Comparison of ENCODE assay signal across 17 cellular contexts in the genomic region with DNA sequence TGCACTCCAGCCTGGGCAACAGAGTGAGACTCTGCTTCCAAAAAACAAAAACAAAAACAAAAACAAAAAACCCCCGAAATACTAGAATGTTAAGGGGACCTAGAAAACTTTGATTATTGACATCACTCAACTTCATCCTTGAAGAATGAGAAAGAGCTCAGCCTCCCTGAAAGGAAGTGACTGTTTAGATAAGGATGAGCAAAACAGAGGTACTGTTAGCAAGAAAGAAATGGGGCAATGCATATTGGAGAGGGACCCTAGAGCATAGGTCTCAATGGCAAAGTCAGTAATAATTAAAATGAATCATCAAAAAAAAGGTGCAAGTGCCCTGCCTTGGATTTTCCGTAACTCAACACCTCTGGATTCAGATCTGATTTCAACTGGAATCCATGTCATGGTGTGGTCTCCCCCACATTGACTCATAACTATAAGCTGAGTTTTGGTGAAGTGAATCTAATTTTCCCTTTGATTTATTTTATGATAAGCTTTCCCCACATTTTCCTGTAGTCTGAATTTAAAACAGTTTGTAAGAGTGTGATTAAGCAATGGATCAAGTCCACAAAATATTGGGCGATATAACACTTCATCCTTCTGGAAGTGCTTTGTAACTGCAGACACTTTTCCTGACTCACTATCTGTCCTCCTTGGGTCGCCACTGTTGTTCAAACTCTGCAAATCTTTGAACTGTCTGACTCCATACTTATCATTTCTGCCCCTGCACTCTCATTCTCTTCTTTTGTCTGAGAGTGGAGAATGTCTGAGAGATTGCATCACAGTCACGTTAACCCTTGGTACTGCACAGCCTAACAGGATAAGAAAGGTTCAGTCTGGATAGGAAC.
DNase-seq lines count a peak whose midpoint lies in the region; ATAC-seq, FAIRE-seq and TF ChIP-seq lines count a peak whose summit lies in the region.
"Had no signal": no experiment of that assay in that cellular context is flagged by ENCODE, and none has a peak within 500 bp of the region (broad histone marks: within the 10 kb centered on the region; RNA-seq: fewer than 3 reads in every experiment).

No MANE protein-coding gene starts in this region.

- no peaks in the 10 kb centered on the region for H3K36me3 Mint-ChIP-seq in astrocyte (ENCODE audit: low read depth, unreplicated experiment)
- H3K36me3 Mint-ChIP-seq in effector memory CD8-positive, alpha-beta T cell (ENCODE audit: insufficient read depth): no peaks in the 10 kb centered on the region

- H3K4me3 ChIP-seq in astrocyte (ENCODE audit: insufficient read depth, low read depth, low read length): no peak overlapping the region
- H3K4me3 ChIP-seq: ascending aorta, heart left ventricle, left ventricle myocardium inferior, tibial artery had no signal

- no peaks in the 10 kb centered on the region for H3K9me3 ChIP-seq in astrocyte (ENCODE audit: insufficient read depth, low read depth, low read length)
- H3K9me3 ChIP-seq: ascending aorta, heart left ventricle, left ventricle myocardium inferior, tibial artery had no signal

- H3K79me2 ChIP-seq in astrocyte (ENCODE audit: insufficient read depth, low read length): no peaks in the 10 kb centered on the region

- H3K4me1 ChIP-seq in astrocyte (ENCODE audit: insufficient read depth, low read length): peaks cover 14% of the 10 kb centered on the region
- H3K4me1 ChIP-seq: ascending aorta, heart left ventricle, left ventricle myocardium inferior, tibial artery had no signal

- H3K27ac Mint-ChIP-seq in astrocyte (ENCODE audit: unreplicated experiment): peak overlapping the region; percentile 70
- no peak overlapping the region for H3K27ac Mint-ChIP-seq in effector memory CD8-positive, alpha-beta T cell
- H3K27ac Mint-ChIP-seq: activated T-cell treated with anti-CD3 and anti-CD28 coated beads, Interleukin-2, amount 50 U/mL, for 72 hours had no signal

- no peaks in the 10 kb centered on the region for H4K20me1 ChIP-seq in astrocyte (ENCODE audit: insufficient read depth, low read length)

- H3K27ac ChIP-seq in astrocyte (ENCODE audit: low read depth, low read length): no peak overlapping the region
- H3K27ac ChIP-seq: ascending aorta, heart left ventricle, left ventricle myocardium inferior, tibial artery had no signal

- peak overlapping the region; percentile 62 for H3K4me2 ChIP-seq in astrocyte (ENCODE audit: low read length)

- no peaks in the 10 kb centered on the region for H3K27me3 Mint-ChIP-seq in astrocyte (ENCODE audit: low read depth, unreplicated experiment)
- H3K27me3 Mint-ChIP-seq in effector memory CD8-positive, alpha-beta T cell: peaks cover 0 to under 1% of the 10 kb centered on the region in 2 donors

- DNase-seq in A172 (ENCODE audit: low spot score) (peak; percentile 69), HS-27A (ENCODE audit: low read depth) (peak; percentile 2), astrocyte (ENCODE audit: low read depth) (peak; percentile 87), left kidney (ENCODE audit: low read depth, low spot score) (peak; percentile 36), D721Med (ENCODE audit: insufficient read length, low spot score) (no peak), NCI-H446 treated with DMSO at 0.1 percent for 48 hours (lab: John Stamatoyannopoulos, UW) (no peak), NCI-H1048 (lab: John Stamatoyannopoulos, UW) (no peak)
- DNase-seq in effector memory CD8-positive, alpha-beta T cell: no peak
- DNase-seq: activated T-cell treated with anti-CD3 and anti-CD28 coated beads, Interleukin-2, amount 50 U/mL, for 72 hours; heart left ventricle; Kasumi-1; left ventricle myocardium inferior; NCI-H2029 treated with DMSO at 0.1 percent for 48 hours; SW 1271; tibial artery had no signal

- H2AFZ ChIP-seq in astrocyte (ENCODE audit: low read depth, low read length): no peak overlapping the region

- FAIRE-seq in astrocyte (lab: Jason Lieb, UNC) (no peak), D721Med (lab: Jason Lieb, UNC) (no peak)

- no peaks in the 10 kb centered on the region for H3K36me3 ChIP-seq in astrocyte (ENCODE audit: insufficient read depth, low read length)
- H3K36me3 ChIP-seq: ascending aorta, heart left ventricle, left ventricle myocardium inferior, tibial artery had no signal

- TF ChIP-seq CTCF in astrocyte (IDR thresholded peaks at IDR 0.05; ENCODE audit: insufficient read depth, low read depth, low read length): no peak
- TF ChIP-seq CTCF in D721Med (IDR thresholded peaks at IDR 0.05; ENCODE audit: insufficient read depth, missing control alignments): no peak

- peaks cover 2% of the 10 kb centered on the region for H3K27me3 ChIP-seq in astrocyte (ENCODE audit: insufficient read depth, low read length)
- H3K27me3 ChIP-seq: ascending aorta, heart left ventricle, tibial artery had no signal

- peaks cover 21% of the 10 kb centered on the region for H3K4me1 Mint-ChIP-seq in astrocyte (ENCODE audit: low read depth, unreplicated experiment)
- no peaks in the 10 kb centered on the region for H3K4me1 Mint-ChIP-seq in effector memory CD8-positive, alpha-beta T cell (ENCODE audit: low read depth in 2 of 2)

- no peaks in the 10 kb centered on the region for H3K9me3 Mint-ChIP-seq in astrocyte (ENCODE audit: unreplicated experiment)
- H3K9me3 Mint-ChIP-seq in effector memory CD8-positive, alpha-beta T cell: no peaks in the 10 kb centered on the region
- H3K9me3 Mint-ChIP-seq: activated T-cell treated with anti-CD3 and anti-CD28 coated beads, Interleukin-2, amount 50 U/mL, for 72 hours had no signal

- H3K4me3 Mint-ChIP-seq in astrocyte (ENCODE audit: unreplicated experiment): peak overlapping the region; percentile 3
- no peak overlapping the region for H3K4me3 Mint-ChIP-seq in effector memory CD8-positive, alpha-beta T cell
- H3K4me3 Mint-ChIP-seq: activated T-cell treated with anti-CD3 and anti-CD28 coated beads, Interleukin-2, amount 50 U/mL, for 72 hours had no signal

- ATAC-seq in effector memory CD8-positive, alpha-beta T cell (replicated peaks): no peak
- ATAC-seq: activated CD4-positive, CD25-positive, alpha-beta regulatory T cell treated with anti-CD3 and anti-CD28 coated beads, Interleukin-2, amount 50 U/mL, for 24 hours; activated T-cell treated with anti-CD3 and anti-CD28 coated beads, Interleukin-2, amount 50 U/mL, for 72 hours; heart left ventricle had no signal

- H3K9ac ChIP-seq in astrocyte (ENCODE audit: low read length): no peak overlapping the region

Comparison
In these comparisons a context has a peak if more than half of its experiments do, and no peak if none do; other contexts are left out.
1. DNase-seq: peak in A172 (single experiment), HS-27A (single experiment), astrocyte (single experiment) and left kidney (single experiment); none in D721Med (single experiment), NCI-H446 treated with DMSO at 0.1 percent for 48 hours (single experiment), NCI-H1048 (single experiment) and effector memory CD8-positive, alpha-beta T cell (0 of 3).